ENCODE assay signal across 8 cellular contexts in genomic region chr19:48623556-48624066, GRCh38. TPM values are rescaled to one million over a fixed set of nuclear protein-coding genes. Genes with fewer than 3 reads are reported as not detected.
DNase-seq lines count a peak whose midpoint lies in the region; ATAC-seq and TF ChIP-seq lines count a peak whose summit lies in the region.

No MANE protein-coding gene starts in this region.

- H3K4me1 Mint-ChIP-seq in T-helper 2 cell treated with Interferon-gamma antibody and Interleukin-4, amounts not matched to agents 5 μg/mL and 100 μg/mL, for 36 hours (ENCODE audit: low read depth): peaks cover 32% of the 10 kb centered on the region
- peaks cover 16% of the 10 kb centered on the region for H3K4me1 Mint-ChIP-seq in activated T-helper 17 cell treated with anti-CD3 and anti-CD28 coated beads, Interleukin-2, amount 50 U/mL, for 72 hours
- peaks cover 59 to 71% of the 10 kb centered on the region in 2 donors for H3K4me1 Mint-ChIP-seq in immature natural killer cell

- no peak for TF ChIP-seq POLR2A in suprapubic skin (IDR thresholded peaks at IDR 0.05)

- H3K27me3 Mint-ChIP-seq in T-helper 2 cell treated with Interferon-gamma antibody and Interleukin-4, amounts not matched to agents 5 μg/mL and 100 μg/mL, for 36 hours (ENCODE audit: low read depth): no peaks in the 10 kb centered on the region
- H3K27me3 Mint-ChIP-seq in activated T-helper 17 cell treated with anti-CD3 and anti-CD28 coated beads, Interleukin-2, amount 50 U/mL, for 72 hours: no peaks in the 10 kb centered on the region
- H3K27me3 Mint-ChIP-seq in immature natural killer cell (ENCODE audit: low read depth in 3 of 3): peaks cover 3 to 11% (median 8%) of the 10 kb centered on the region in 3 donors

- no peaks in the 10 kb centered on the region for H3K9me3 Mint-ChIP-seq in T-helper 2 cell treated with Interferon-gamma antibody and Interleukin-4, amounts not matched to agents 5 μg/mL and 100 μg/mL, for 36 hours
- no peaks in the 10 kb centered on the region for H3K9me3 Mint-ChIP-seq in activated T-helper 17 cell treated with anti-CD3 and anti-CD28 coated beads, Interleukin-2, amount 50 U/mL, for 72 hours
- no peaks in the 10 kb centered on the region for H3K9me3 Mint-ChIP-seq in immature natural killer cell

- H3K4me1 ChIP-seq in suprapubic skin: peaks cover 46% of the 10 kb centered on the region

- H3K36me3 Mint-ChIP-seq in T-helper 2 cell treated with Interferon-gamma antibody and Interleukin-4, amounts not matched to agents 5 μg/mL and 100 μg/mL, for 36 hours (ENCODE audit: low read depth): peaks cover 26% of the 10 kb centered on the region
- peaks cover 60% of the 10 kb centered on the region for H3K36me3 Mint-ChIP-seq in activated T-helper 17 cell treated with anti-CD3 and anti-CD28 coated beads, Interleukin-2, amount 50 U/mL, for 72 hours (ENCODE audit: low read depth)
- H3K36me3 Mint-ChIP-seq in immature natural killer cell: peaks cover 7 to 16% (median 13%) of the 10 kb centered on the region in 3 donors

- TF ChIP-seq CTCF in suprapubic skin (IDR thresholded peaks at IDR 0.05): no peak

- DNase-seq in T-helper 2 cell treated with Interferon-gamma antibody and Interleukin-4, amounts not matched to agents 5 μg/mL and 100 μg/mL, for 36 hours (ENCODE audit: low spot score): no peak
- DNase-seq in T-helper 2 cell: no peak
- DNase-seq in immature natural killer cell: no peak
- DNase-seq in suprapubic skin (ENCODE audit: low spot score in 2 of 2): no peak
- no peak for DNase-seq in DMS153 treated with DMSO at 0.1 percent for 48 hours (lab: John Stamatoyannopoulos, UW; ENCODE audit: unreplicated experiment)
- no peak for DNase-seq in stimulated activated CD4-positive, alpha-beta T cell treated with anti-CD3 and anti-CD28 coated beads, Interleukin-12 subunit alpha, Interleukin-12 subunit beta, amount 100 ng/mL, for 4 hours

- H3K27ac ChIP-seq in suprapubic skin: peak overlapping the region; percentile 64

- peak overlapping the region; percentile 46 for H3K4me3 ChIP-seq in suprapubic skin

- peaks cover 6% of the 10 kb centered on the region for H3K36me3 ChIP-seq in suprapubic skin

- H3K27me3 ChIP-seq in suprapubic skin: no peaks in the 10 kb centered on the region

- TF ChIP-seq EP300 in suprapubic skin (IDR thresholded peaks at IDR 0.05): no peak

- peak overlapping the region; percentile 90 for H3K4me3 Mint-ChIP-seq in T-helper 2 cell treated with Interferon-gamma antibody and Interleukin-4, amounts not matched to agents 5 μg/mL and 100 μg/mL, for 36 hours
- peak overlapping the region; percentile 83 for H3K4me3 Mint-ChIP-seq in activated T-helper 17 cell treated with anti-CD3 and anti-CD28 coated beads, Interleukin-2, amount 50 U/mL, for 72 hours
- peak overlapping the region; percentile 80 to 91 (median 87) for H3K4me3 Mint-ChIP-seq in immature natural killer cell

- ATAC-seq in activated T-helper 17 cell treated with anti-CD3 and anti-CD28 coated beads, Interleukin-2, amount 50 U/mL, for 72 hours (replicated peaks): no peak
- no peak for ATAC-seq in HG03175 (IDR thresholded peaks at IDR 0.05; ENCODE audit: unreplicated experiment)

- no peaks in the 10 kb centered on the region for H3K9me3 ChIP-seq in suprapubic skin

- 19% methylated on average over 8 of the region's 8 CpGs for WGBS in suprapubic skin

- peak overlapping the region; percentile 98 for H3K27ac Mint-ChIP-seq in T-helper 2 cell treated with Interferon-gamma antibody and Interleukin-4, amounts not matched to agents 5 μg/mL and 100 μg/mL, for 36 hours
- peak overlapping the region; percentile 92 for H3K27ac Mint-ChIP-seq in activated T-helper 17 cell treated with anti-CD3 and anti-CD28 coated beads, Interleukin-2, amount 50 U/mL, for 72 hours
- H3K27ac Mint-ChIP-seq in immature natural killer cell: peak overlapping the region; percentile 81 to 98 (median 98)

RNA-seq across cellular contexts. Expression of gene SPHK2, which starts 4.3 kb away (rescaled TPM):
- total RNA-seq in activated T-helper 17 cell treated with anti-CD3 and anti-CD28 coated beads, Interleukin-2, amount 50 U/mL, for 72 hours: 10 to 100 TPM; 31.3 to 49.3 TPM
- 10 to 100 TPM; 10.5 to 14.5 (median 14.1) TPM for polyA plus RNA-seq in immature natural killer cell
- total RNA-seq in suprapubic skin: 1 to 10 TPM; 3.9 to 9.9 (median 5.6) TPM

RNA-seq across cellular contexts. Expression of gene RPL18, which starts 4.6 kb away (rescaled TPM):
- total RNA-seq in activated T-helper 17 cell treated with anti-CD3 and anti-CD28 coated beads, Interleukin-2, amount 50 U/mL, for 72 hours: 1,000 to 10,000 TPM; 1,785 to 2,369 TPM
- polyA plus RNA-seq in immature natural killer cell: 1,000 to 10,000 TPM in 1 of 3 donors, 100 to 1,000 TPM in 2; 938 to 1,525 (median 950) TPM
- 1,000 to 10,000 TPM; 2,067 to 3,423 (median 3,271) TPM for total RNA-seq in suprapubic skin

RNA-seq across cellular contexts. Expression of gene FAM83E, which starts 8.7 kb away (rescaled TPM):
- 1 to 10 TPM; 4.6 to 8.6 TPM for total RNA-seq in activated T-helper 17 cell treated with anti-CD3 and anti-CD28 coated beads, Interleukin-2, amount 50 U/mL, for 72 hours
- polyA plus RNA-seq in immature natural killer cell: not detected
- total RNA-seq in suprapubic skin: 1 to 10 TPM in 2 of 4 donors, under 1 TPM in 2; 0.87 to 5.1 (median 1.1) TPM

RNA-seq across cellular contexts. Expression of gene DBP, which starts 13.6 kb away (rescaled TPM):
- 1 to 10 TPM; 5.3 to 9.3 TPM for total RNA-seq in activated T-helper 17 cell treated with anti-CD3 and anti-CD28 coated beads, Interleukin-2, amount 50 U/mL, for 72 hours
- polyA plus RNA-seq in immature natural killer cell: 10 to 100 TPM; 23.6 to 65.1 (median 26.3) TPM
- 10 to 100 TPM; 11.2 to 22.3 (median 17.8) TPM for total RNA-seq in suprapubic skin

RNA-seq across cellular contexts. Expression of gene SPACA4, which starts 17.1 kb away (rescaled TPM):
- not detected for total RNA-seq in activated T-helper 17 cell treated with anti-CD3 and anti-CD28 coated beads, Interleukin-2, amount 50 U/mL, for 72 hours
- not detected for polyA plus RNA-seq in immature natural killer cell
- 1 to 10 TPM; 2.1 to 3.6 (median 2.8) TPM for total RNA-seq in suprapubic skin
